Comparison of ENCODE assay signal across 2 cellular contexts in genomic region chrX:16869393-16870094, GRCh38.
TF ChIP-seq lines count a peak whose summit lies in the region.

No MANE protein-coding gene starts in this region.

TF ChIP-seq in SK-N-SH treated with all-trans-retinoic acid at 6 μM for 48 hours, 23 proteins besides CTCF, POLR2A, EP300 and RAD21 (continued from another document):
- TF ChIP-seq CREB5 (CRISPR knock-in tag; IDR thresholded peaks at IDR 0.05; ENCODE audit: low read depth) (no peak), PATZ1 (CRISPR knock-in tag; IDR thresholded peaks at IDR 0.05; ENCODE audit: borderline replicate concordance) (no peak), BACH2 (CRISPR knock-in tag; IDR thresholded peaks at IDR 0.05; ENCODE audit: borderline replicate concordance) (no peak), RARB (CRISPR knock-in tag; IDR thresholded peaks at IDR 0.05) (no peak), ZNF8 (CRISPR knock-in tag; IDR thresholded peaks at IDR 0.05) (no peak), TOX (CRISPR knock-in tag; IDR thresholded peaks at IDR 0.05; ENCODE audit: borderline replicate concordance) (no peak), ZC3H10 (CRISPR knock-in tag; IDR thresholded peaks at IDR 0.05) (no peak), TSHZ2 (CRISPR knock-in tag; IDR thresholded peaks at IDR 0.05) (no peak)

TF ChIP-seq in K562, 482 proteins besides CTCF, POLR2A, EP300 and RAD21 (continued from another document):
- no peak for TF ChIP-seq CHD1 (IDR thresholded peaks at IDR 0.05; ENCODE audit: low read length)
- no peak for TF ChIP-seq MCM2 (IDR thresholded peaks at IDR 0.05; ENCODE audit: low read depth)
- TF ChIP-seq ZBTB11 (CRISPR knock-in tag; IDR thresholded peaks at IDR 0.05) = 0 out of 6 replicates have a peak, but pooled peaks of 1 of the 3 experiments have one; percentile 40
- TF ChIP-seq ID3 (CRISPR knock-in tag; IDR thresholded peaks at IDR 0.05) = no peak
- no peak for TF ChIP-seq ID3 (tag; IDR thresholded peaks at IDR 0.05)
- no peak for TF ChIP-seq PRPF4 (IDR thresholded peaks at IDR 0.05; ENCODE audit: insufficient read depth, low read depth, low read length, poor library complexity, severe bottlenecking)
- TF ChIP-seq EWSR1 (IDR thresholded peaks at IDR 0.05; ENCODE audit: borderline replicate concordance, low read depth, partially characterized antibody) = no peak
- 0 out of 2 replicates have a peak, but pooled peaks have one; percentile 11 for TF ChIP-seq MBD2 (IDR thresholded peaks at IDR 0.05; ENCODE audit: borderline replicate concordance, low read depth)
- TF ChIP-seq L3MBTL2 (IDR thresholded peaks at IDR 0.05) = peak; percentile 51; the same call in 1 of the 2 replicates
- TF ChIP-seq MBD1 (CRISPR knock-in tag; IDR thresholded peaks at IDR 0.05) = no peak
- TF ChIP-seq CC2D1A (IDR thresholded peaks at IDR 0.05) = no peak
- TF ChIP-seq DACH1 (IDR thresholded peaks at IDR 0.05; ENCODE audit: partially characterized antibody) = peak; percentile 42
- TF ChIP-seq ZNF584 (CRISPR knock-in tag; IDR thresholded peaks at IDR 0.05; ENCODE audit: low read depth) = no peak
- peak; percentile 39; the same call in 1 of the 2 replicates for TF ChIP-seq GATAD2B (IDR thresholded peaks at IDR 0.05; ENCODE audit: borderline replicate concordance)
- no peak for TF ChIP-seq STAG1 (CRISPR knock-in tag; IDR thresholded peaks at IDR 0.05; ENCODE audit: borderline replicate concordance)
- no peak for TF ChIP-seq ADNP (tag; IDR thresholded peaks at IDR 0.05)
- TF ChIP-seq TFAP4 (CRISPR knock-in tag; IDR thresholded peaks at IDR 0.05; ENCODE audit: borderline replicate concordance) = peak; percentile 62
- TF ChIP-seq STAT5A (IDR thresholded peaks at IDR 0.05; ENCODE audit: borderline replicate concordance, low read length) = no peak
- TF ChIP-seq NKRF (IDR thresholded peaks at IDR 0.05; ENCODE audit: borderline replicate concordance) = 0 out of 2 replicates have a peak, but pooled peaks have one; percentile 33
- TF ChIP-seq HDAC1 (IDR thresholded peaks at IDR 0.05) = 0 out of 4 replicates have a peak, but pooled peaks of 1 of the 2 experiments have one; percentile 38
- TF ChIP-seq MXI1 (IDR thresholded peaks at IDR 0.05; ENCODE audit: low read depth, low read length) = no peak
- peak; percentile 77; the same call in 1 of the 2 replicates for TF ChIP-seq CXXC5 (CRISPR knock-in tag; IDR thresholded peaks at IDR 0.05)
- TF ChIP-seq MAX (CRISPR knock-in tag; IDR thresholded peaks at IDR 0.05) = 0 out of 2 replicates have a peak, but pooled peaks have one; percentile 27
- peak; percentile 74 for TF ChIP-seq RBBP5 (IDR thresholded peaks at IDR 0.05; ENCODE audit: borderline replicate concordance, insufficient read depth, low read length, poor library complexity, severe bottlenecking)
- TF ChIP-seq HMGN3 (IDR thresholded peaks at IDR 0.05; ENCODE audit: borderline replicate concordance, extremely low read depth, insufficient read length, low read depth, low read length) = peak; percentile 7
- peak; percentile 37 to 40; a peak in 1 of 4 replicates for TF ChIP-seq SIN3A (IDR thresholded peaks at IDR 0.05; ENCODE audit: borderline replicate concordance in 2 of 2, control insufficient read depth in 1 of 2, low read depth in 2 of 2, low read length in 2 of 2)
- TF ChIP-seq PRDM10 (IDR thresholded peaks at IDR 0.05; ENCODE audit: partially characterized antibody) = no peak
- TF ChIP-seq ELF1 (tag; IDR thresholded peaks at IDR 0.05) = peak; percentile 56
- TF ChIP-seq RBFOX2 (IDR thresholded peaks at IDR 0.05; ENCODE audit: low read depth, low read length) = peak; percentile 69
- TF ChIP-seq TEAD2 (tag; IDR thresholded peaks at IDR 0.05) = no peak
